In the genomic region with DNA sequence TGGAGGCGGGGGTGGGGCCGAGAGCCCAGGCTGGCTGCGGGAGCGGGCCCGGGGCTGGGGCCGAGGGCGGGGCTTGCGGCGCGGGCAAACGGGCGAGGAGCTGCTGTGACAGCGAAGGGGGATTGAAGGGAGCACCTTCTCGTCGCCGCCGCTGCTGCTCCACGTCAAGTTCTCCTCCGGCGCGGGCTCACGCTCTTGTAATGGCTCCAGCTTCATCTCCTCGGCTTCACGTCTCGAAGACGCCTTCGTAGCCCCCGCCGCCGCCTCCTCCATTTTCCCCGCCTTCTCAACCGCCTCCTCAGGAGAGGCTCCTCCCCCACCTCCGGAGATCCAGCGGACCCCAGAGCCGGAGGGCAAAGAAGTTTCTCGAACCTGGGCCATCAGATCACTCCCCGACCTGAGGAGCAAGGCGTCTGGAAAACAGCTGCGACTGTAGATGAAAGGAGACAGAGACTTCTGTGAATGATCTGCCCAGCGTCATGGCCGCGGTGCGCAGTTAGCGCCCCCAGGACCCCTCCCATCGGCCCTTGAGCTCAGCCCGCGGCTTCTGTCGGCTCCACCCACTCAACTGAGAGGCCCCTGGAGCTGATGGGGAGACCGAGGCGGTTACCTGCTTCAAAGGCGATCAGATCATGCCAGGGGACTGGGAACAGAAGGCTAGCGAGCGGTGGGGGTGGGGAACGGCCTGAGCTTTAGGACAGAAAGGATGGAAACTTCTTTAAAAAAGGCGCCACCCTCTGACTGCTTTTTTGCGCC, we compare ENCODE assay signal across 1 cellular context.
A peak's percentile ranks its signal among the peaks of the same experiment; 100 is the strongest.
TF ChIP-seq lines count a peak whose summit lies in the region.

No MANE protein-coding gene starts in this region.

TF ChIP-seq in HEK293, 187 proteins besides CTCF, POLR2A, EP300 and RAD21 (continued from another document):
- TF ChIP-seq, protein P1, sequence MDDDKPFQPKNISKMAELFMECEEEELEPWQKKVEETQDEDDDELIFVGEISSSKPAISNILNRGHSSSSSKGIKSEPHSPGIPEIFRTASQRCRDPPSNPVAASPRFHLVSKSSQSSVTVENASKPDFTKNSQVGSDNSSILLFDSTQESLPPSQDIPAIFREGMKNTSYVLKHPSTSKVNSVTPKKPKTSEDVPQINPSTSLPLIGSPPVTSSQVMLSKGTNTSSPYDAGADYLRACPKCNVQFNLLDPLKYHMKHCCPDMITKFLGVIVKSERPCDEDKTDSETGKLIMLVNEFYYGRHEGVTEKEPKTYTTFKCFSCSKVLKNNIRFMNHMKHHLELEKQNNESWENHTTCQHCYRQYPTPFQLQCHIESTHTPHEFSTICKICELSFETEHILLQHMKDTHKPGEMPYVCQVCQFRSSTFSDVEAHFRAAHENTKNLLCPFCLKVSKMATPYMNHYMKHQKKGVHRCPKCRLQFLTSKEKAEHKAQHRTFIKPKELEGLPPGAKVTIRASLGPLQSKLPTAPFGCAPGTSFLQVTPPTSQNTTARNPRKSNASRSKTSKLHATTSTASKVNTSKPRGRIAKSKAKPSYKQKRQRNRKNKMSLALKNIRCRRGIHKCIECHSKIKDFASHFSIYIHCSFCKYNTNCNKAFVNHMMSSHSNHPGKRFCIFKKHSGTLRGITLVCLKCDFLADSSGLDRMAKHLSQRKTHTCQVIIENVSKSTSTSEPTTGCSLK (tag by site-specific recombination; IDR thresholded peaks at IDR 0.05), result no peak
- TF ChIP-seq, protein P2, sequence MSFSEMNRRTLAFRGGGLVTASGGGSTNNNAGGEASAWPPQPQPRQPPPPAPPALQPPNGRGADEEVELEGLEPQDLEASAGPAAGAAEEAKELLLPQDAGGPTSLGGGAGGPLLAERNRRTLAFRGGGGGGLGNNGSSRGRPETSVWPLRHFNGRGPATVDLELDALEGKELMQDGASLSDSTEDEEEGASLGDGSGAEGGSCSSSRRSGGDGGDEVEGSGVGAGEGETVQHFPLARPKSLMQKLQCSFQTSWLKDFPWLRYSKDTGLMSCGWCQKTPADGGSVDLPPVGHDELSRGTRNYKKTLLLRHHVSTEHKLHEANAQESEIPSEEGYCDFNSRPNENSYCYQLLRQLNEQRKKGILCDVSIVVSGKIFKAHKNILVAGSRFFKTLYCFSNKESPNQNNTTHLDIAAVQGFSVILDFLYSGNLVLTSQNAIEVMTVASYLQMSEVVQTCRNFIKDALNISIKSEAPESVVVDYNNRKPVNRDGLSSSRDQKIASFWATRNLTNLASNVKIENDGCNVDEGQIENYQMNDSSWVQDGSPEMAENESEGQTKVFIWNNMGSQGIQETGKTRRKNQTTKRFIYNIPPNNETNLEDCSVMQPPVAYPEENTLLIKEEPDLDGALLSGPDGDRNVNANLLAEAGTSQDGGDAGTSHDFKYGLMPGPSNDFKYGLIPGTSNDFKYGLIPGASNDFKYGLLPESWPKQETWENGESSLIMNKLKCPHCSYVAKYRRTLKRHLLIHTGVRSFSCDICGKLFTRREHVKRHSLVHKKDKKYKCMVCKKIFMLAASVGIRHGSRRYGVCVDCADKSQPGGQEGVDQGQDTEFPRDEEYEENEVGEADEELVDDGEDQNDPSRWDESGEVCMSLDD (tag by site-specific recombination; IDR thresholded peaks at IDR 0.05), result no peak
- TF ChIP-seq ZNF560 (tag by site-specific recombination; IDR thresholded peaks at IDR 0.05; ENCODE audit: borderline replicate concordance) (no peak), ZFHX2 (tag by site-specific recombination; conservative IDR thresholded peaks at IDR 0.05) (peak; percentile 43), SP2 (tag by site-specific recombination; IDR thresholded peaks at IDR 0.05) (peak; percentile 24), ZNF561 (tag by site-specific recombination; IDR thresholded peaks at IDR 0.05; ENCODE audit: borderline replicate concordance) (no peak), ZNF24 (tag by site-specific recombination; IDR thresholded peaks at IDR 0.05) (no peak), SETDB1 (IDR thresholded peaks at IDR 0.05; ENCODE audit: insufficient read length, low read length) (peak; percentile 28), ZNF302 (tag by site-specific recombination; IDR thresholded peaks at IDR 0.05; ENCODE audit: low read depth) (no peak), ZBTB1 (tag by site-specific recombination; IDR thresholded peaks at IDR 0.05) (no peak), SP3 (tag by site-specific recombination; IDR thresholded peaks at IDR 0.05) (peak; percentile 64), ZNF530 (tag by site-specific recombination; IDR thresholded peaks at IDR 0.05; ENCODE audit: low read depth) (no peak), MZF1 (tag by site-specific recombination; IDR thresholded peaks at IDR 0.05; ENCODE audit: borderline replicate concordance) (no peak), ZNF404 (tag by site-specific recombination; IDR thresholded peaks at IDR 0.05) (no peak), ZNF76 (tag by site-specific recombination; IDR thresholded peaks at IDR 0.05; ENCODE audit: borderline replicate concordance, low read depth) (no peak), ZNF510 (tag by site-specific recombination; IDR thresholded peaks at IDR 0.05; ENCODE audit: insufficient replicate concordance) (no peak)
- TF ChIP-seq, protein P3, sequence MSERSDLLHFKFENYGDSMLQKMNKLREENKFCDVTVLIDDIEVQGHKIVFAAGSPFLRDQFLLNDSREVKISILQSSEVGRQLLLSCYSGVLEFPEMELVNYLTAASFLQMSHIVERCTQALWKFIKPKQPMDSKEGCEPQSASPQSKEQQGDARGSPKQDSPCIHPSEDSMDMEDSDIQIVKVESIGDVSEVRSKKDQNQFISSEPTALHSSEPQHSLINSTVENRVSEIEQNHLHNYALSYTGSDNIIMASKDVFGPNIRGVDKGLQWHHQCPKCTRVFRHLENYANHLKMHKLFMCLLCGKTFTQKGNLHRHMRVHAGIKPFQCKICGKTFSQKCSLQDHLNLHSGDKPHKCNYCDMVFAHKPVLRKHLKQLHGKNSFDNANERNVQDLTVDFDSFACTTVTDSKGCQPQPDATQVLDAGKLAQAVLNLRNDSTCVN (tag by site-specific recombination; optimal IDR thresholded peaks at IDR 0.05), result peak; percentile 25
- TF ChIP-seq, protein P4, sequence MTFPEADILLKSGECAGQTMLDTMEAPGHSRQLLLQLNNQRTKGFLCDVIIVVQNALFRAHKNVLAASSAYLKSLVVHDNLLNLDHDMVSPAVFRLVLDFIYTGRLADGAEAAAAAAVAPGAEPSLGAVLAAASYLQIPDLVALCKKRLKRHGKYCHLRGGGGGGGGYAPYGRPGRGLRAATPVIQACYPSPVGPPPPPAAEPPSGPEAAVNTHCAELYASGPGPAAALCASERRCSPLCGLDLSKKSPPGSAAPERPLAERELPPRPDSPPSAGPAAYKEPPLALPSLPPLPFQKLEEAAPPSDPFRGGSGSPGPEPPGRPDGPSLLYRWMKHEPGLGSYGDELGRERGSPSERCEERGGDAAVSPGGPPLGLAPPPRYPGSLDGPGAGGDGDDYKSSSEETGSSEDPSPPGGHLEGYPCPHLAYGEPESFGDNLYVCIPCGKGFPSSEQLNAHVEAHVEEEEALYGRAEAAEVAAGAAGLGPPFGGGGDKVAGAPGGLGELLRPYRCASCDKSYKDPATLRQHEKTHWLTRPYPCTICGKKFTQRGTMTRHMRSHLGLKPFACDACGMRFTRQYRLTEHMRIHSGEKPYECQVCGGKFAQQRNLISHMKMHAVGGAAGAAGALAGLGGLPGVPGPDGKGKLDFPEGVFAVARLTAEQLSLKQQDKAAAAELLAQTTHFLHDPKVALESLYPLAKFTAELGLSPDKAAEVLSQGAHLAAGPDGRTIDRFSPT (tag by site-specific recombination; IDR thresholded peaks at IDR 0.05), result no peak
- TF ChIP-seq, protein P5, sequence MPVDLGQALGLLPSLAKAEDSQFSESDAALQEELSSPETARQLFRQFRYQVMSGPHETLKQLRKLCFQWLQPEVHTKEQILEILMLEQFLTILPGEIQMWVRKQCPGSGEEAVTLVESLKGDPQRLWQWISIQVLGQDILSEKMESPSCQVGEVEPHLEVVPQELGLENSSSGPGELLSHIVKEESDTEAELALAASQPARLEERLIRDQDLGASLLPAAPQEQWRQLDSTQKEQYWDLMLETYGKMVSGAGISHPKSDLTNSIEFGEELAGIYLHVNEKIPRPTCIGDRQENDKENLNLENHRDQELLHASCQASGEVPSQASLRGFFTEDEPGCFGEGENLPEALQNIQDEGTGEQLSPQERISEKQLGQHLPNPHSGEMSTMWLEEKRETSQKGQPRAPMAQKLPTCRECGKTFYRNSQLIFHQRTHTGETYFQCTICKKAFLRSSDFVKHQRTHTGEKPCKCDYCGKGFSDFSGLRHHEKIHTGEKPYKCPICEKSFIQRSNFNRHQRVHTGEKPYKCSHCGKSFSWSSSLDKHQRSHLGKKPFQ (tag by site-specific recombination; IDR thresholded peaks at IDR 0.05), result no peak
- TF ChIP-seq, protein P6, sequence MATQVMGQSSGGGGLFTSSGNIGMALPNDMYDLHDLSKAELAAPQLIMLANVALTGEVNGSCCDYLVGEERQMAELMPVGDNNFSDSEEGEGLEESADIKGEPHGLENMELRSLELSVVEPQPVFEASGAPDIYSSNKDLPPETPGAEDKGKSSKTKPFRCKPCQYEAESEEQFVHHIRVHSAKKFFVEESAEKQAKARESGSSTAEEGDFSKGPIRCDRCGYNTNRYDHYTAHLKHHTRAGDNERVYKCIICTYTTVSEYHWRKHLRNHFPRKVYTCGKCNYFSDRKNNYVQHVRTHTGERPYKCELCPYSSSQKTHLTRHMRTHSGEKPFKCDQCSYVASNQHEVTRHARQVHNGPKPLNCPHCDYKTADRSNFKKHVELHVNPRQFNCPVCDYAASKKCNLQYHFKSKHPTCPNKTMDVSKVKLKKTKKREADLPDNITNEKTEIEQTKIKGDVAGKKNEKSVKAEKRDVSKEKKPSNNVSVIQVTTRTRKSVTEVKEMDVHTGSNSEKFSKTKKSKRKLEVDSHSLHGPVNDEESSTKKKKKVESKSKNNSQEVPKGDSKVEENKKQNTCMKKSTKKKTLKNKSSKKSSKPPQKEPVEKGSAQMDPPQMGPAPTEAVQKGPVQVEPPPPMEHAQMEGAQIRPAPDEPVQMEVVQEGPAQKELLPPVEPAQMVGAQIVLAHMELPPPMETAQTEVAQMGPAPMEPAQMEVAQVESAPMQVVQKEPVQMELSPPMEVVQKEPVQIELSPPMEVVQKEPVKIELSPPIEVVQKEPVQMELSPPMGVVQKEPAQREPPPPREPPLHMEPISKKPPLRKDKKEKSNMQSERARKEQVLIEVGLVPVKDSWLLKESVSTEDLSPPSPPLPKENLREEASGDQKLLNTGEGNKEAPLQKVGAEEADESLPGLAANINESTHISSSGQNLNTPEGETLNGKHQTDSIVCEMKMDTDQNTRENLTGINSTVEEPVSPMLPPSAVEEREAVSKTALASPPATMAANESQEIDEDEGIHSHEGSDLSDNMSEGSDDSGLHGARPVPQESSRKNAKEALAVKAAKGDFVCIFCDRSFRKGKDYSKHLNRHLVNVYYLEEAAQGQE (tag by site-specific recombination; IDR thresholded peaks at IDR 0.05), result no peak
TF ChIP-seq in HEK293: peak in this region for 11.
